9 cellular contexts compared by ENCODE assay signal in genomic region chr10:121608669-121609190, GRCh38. TPM values are rescaled to one million over a fixed set of nuclear protein-coding genes. Genes with fewer than 3 reads are reported as not detected.
DNase-seq lines count a peak whose midpoint lies in the region; FAIRE-seq and TF ChIP-seq lines count a peak whose summit lies in the region.
"Had no signal": no experiment of that assay in that cellular context is flagged by ENCODE, and none has a peak within 500 bp of the region (broad histone marks: within the 10 kb centered on the region; RNA-seq: fewer than 3 reads in every experiment).

No MANE protein-coding gene starts in this region.

- H3K27me3 ChIP-seq in liver (ENCODE audit: control insufficient read depth in 4 of 4, insufficient read depth in 4 of 4, low read length in 3 of 4) = no peaks in the 10 kb centered on the region

- H3K4me1 ChIP-seq in liver (ENCODE audit: control insufficient read depth in 4 of 4, insufficient read depth in 4 of 4, low read length in 3 of 4) = peaks cover 2 to 15% (median 8%) of the 10 kb centered on the region in 4 donors

- H3K4me3 ChIP-seq in liver (ENCODE audit: low read depth in 1 of 3, low read length in 3 of 3) = peak overlapping the region in 1 of 3 donors; percentile 39

- H3K9me3 ChIP-seq in liver (ENCODE audit: control insufficient read depth in 4 of 4, low read length in 3 of 4) = no peaks in the 10 kb centered on the region

- DNase-seq in Daoy (ENCODE audit: low read depth) (peak; percentile 49), H54 (ENCODE audit: insufficient read length, low spot score) (peak; percentile 53), NCI-H2227 treated with DMSO at 0.1 percent for 48 hours (lab: John Stamatoyannopoulos, UW) (peak; percentile 31), T47D (ENCODE audit: low read depth in 1 of 2, low spot score in 1 of 2) (peak; percentile 31 to 62), T1000 (lab: John Stamatoyannopoulos, UW) (no peak), foreskin melanocyte (no peak)
- DNase-seq in stimulated activated CD8-positive, alpha-beta memory T cell treated with anti-CD3 and anti-CD28 coated beads, Interleukin-7, amount 100 ng/mL, for 48 hours (ENCODE audit: extremely low read depth in 1 of 2, low read depth in 1 of 2) = peak; percentile 2 to 21

- peak; percentile 65 to 74 for TF ChIP-seq RAD21 in liver (IDR thresholded peaks at IDR 0.05)

- in situ Hi-C loops in T47D (cut with HindIII; ENCODE audit: low pct_unique_long_range_greater_than_20kb, low sequenced_read_pairs) = no loop called here

- peak; percentile 72 for TF ChIP-seq CTCF in liver (IDR thresholded peaks at IDR 0.05; ENCODE audit: low read depth, low read length, missing input control)

- H3K9ac ChIP-seq in liver (ENCODE audit: low read depth in 1 of 2, low read length in 2 of 2) = no peak overlapping the region

- FAIRE-seq in H54 (lab: Jason Lieb, UNC) = no peak

- 7% methylated on average over 53 of the region's 53 CpGs for WGBS in liver

- TF ChIP-seq POLR2A in H54 (IDR thresholded peaks at IDR 0.05; ENCODE audit: low read depth, low read length) = no peak

- H3K36me3 ChIP-seq in liver (ENCODE audit: control insufficient read depth in 4 of 4, insufficient read depth in 3 of 4, low read depth in 1 of 4, low read length in 3 of 4) = no peaks in the 10 kb centered on the region

- no peak overlapping the region for H3K27ac ChIP-seq in liver (ENCODE audit: low read depth in 1 of 2, low read length in 2 of 2)

TF ChIP-seq in liver, 16 proteins besides CTCF, POLR2A, EP300 and RAD21:
- TF ChIP-seq RXRA (IDR thresholded peaks at IDR 0.05) (no peak), GABPA (IDR thresholded peaks at IDR 0.05 in 1 of 2, conservative IDR thresholded peaks at IDR 0.05 in 1 of 2) (no peak), ZBTB33 (IDR thresholded peaks at IDR 0.05) (no peak), HNF4A (conservative IDR thresholded peaks at IDR 0.05) (no peak), EGR1 (IDR thresholded peaks at IDR 0.05; ENCODE audit: low read depth in 2 of 2) (no peak), TAF1 (conservative IDR thresholded peaks at IDR 0.05) (no peak), ATF3 (IDR thresholded peaks at IDR 0.05) (no peak), FOXA1 (IDR thresholded peaks at IDR 0.05) (no peak), YY1 (IDR thresholded peaks at IDR 0.05) (no peak), SP1 (IDR thresholded peaks at IDR 0.05) (no peak), JUND (IDR thresholded peaks at IDR 0.05) (no peak), HNF4G (IDR thresholded peaks at IDR 0.05) (no peak), MAX (IDR thresholded peaks at IDR 0.05) (no peak), NR2F2 (IDR thresholded peaks at IDR 0.05) (no peak), REST (IDR thresholded peaks at IDR 0.05) (no peak)

RNA-seq across cellular contexts. Expression of gene FGFR2, which starts 10.5 kb away (rescaled TPM):
- 1.6 and 1.9 TPM in 2 replicates for total RNA-seq in Daoy (2014; rRNA removed; shearing (Covaris generic))
- 10 to 100 TPM; 50.6 to 69.9 TPM for total RNA-seq in liver
- 10 to 100 TPM; 11.4 to 13.2 TPM for polyA plus RNA-seq in liver
- total RNA-seq: activated CD8-positive, alpha-beta memory T cell treated with anti-CD3 and anti-CD28 coated beads for 36 hours had no signal

Comparison
In these comparisons a context has a peak if more than half of its experiments do, and no peak if none do; other contexts are left out.
1. DNase-seq: peak in Daoy (single experiment), H54 (single experiment), NCI-H2227 treated with DMSO at 0.1 percent for 48 hours (single experiment), T47D (2 of 2) and stimulated activated CD8-positive, alpha-beta memory T cell treated with anti-CD3 and anti-CD28 coated beads, Interleukin-7, amount 100 ng/mL, for 48 hours (2 of 2); none in T1000 (single experiment) and foreskin melanocyte (single experiment).
2. RNA of gene FGFR2, which starts 10.5 kb away (total RNA-seq): 50.6 to 69.9 TPM in liver; 1.6 to 1.9 TPM in Daoy; every median in the first group is over 10 times any median in the second.